Comparison of ENCODE assay signal across 9 cellular contexts in the genomic region with DNA sequence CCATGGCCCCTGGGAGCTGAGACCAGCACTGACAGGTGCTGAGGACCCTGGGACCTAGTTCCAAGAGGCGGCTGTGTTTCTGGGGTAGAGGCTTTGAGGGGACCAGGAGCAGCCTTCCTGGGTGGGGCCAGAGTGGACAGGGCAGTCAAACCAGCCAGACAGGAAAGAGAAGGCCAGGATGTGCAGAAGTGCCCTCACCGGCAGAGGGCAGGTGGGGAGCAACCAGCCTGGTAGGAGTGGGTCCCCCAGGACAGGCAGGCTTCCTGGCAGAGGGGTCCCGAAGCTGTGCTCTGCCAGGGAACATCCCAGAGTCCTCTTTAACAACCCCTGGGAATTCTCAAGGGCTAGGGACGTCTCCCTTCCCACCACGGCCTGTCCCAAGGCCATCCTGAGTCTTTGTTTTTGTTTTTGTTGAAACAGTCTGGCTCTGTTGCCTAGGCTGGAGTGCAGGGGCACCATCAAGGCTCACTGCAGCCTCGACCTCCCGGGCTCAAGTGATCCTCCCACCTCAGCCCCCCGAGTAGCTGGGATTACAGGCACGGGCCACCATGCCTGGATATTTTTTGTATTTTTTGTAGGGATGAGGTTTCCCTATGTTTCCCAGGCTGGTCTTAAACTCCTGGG. TPM values are rescaled to one million over a fixed set of nuclear protein-coding genes. Genes with fewer than 3 reads are reported as not detected.
DNase-seq lines count a peak whose midpoint lies in the region; ATAC-seq, FAIRE-seq and TF ChIP-seq lines count a peak whose summit lies in the region.
"Had no signal": no experiment of that assay in that cellular context is flagged by ENCODE, and none has a peak within 500 bp of the region (broad histone marks: within the 10 kb centered on the region; RNA-seq: fewer than 3 reads in every experiment).

No MANE protein-coding gene starts in this region.

- no peak overlapping the region for H3K27ac Mint-ChIP-seq in activated T-helper 1 cell treated with anti-CD3 and anti-CD28 coated beads, Interleukin-12 subunit alpha, Interleukin-12 subunit beta, Interleukin-2, Interleukin-4 antibody, amounts not matched to agents 30 ng/mL and 10 ng/mL and 1 ng/mL, durations not matched to agents 14 hours and 24 hours and 36 hours
- H3K27ac Mint-ChIP-seq in activated naive CD8-positive, alpha-beta T cell treated with anti-CD3 and anti-CD28 coated beads for 36 hours = no peak overlapping the region
- H3K27ac Mint-ChIP-seq: activated naive CD8-positive, alpha-beta T cell treated with anti-CD3 and anti-CD28 coated beads, Interleukin-2, amount 50 U/mL, for 24 hours had no signal

- CTCF ChIA-PET in PC-3 (lab: Charles Lee) = no interaction called here

- H3K4me2 ChIP-seq in PC-3 (ENCODE audit: low read length) (peak overlapping the region; percentile 71), keratinocyte (ENCODE audit: control insufficient read depth, extremely low read depth, insufficient read depth, low read depth, low read length) (peak overlapping the region; percentile 27)

- BruUV-seq in PC-3 (replicated peaks; lab: Mats Ljungman, UMichigan) = no TSS peak

- POLR2A ChIA-PET in PC-3 (lab: Charles Lee; ENCODE audit: unreplicated experiment) = no interaction called here

- H2AFZ ChIP-seq in PC-3 (ENCODE audit: low read length) (peak overlapping the region; percentile 57), keratinocyte (ENCODE audit: control insufficient read depth, low read length) (no peak overlapping the region)

- H3K9me3 ChIP-seq in PC-3 (ENCODE audit: low read length) = no peaks in the 10 kb centered on the region
- no peaks in the 10 kb centered on the region for H3K9me3 ChIP-seq in keratinocyte (ENCODE audit: control insufficient read depth, low read depth, low read length)

- dilution Hi-C loops in keratinocyte (cut with MboI; ENCODE audit: extremely low pct_ligation_motif_present, low sequenced_read_pairs) = no loop called here

- peaks cover 2% of the 10 kb centered on the region for H3K27me3 Mint-ChIP-seq in activated T-helper 1 cell treated with anti-CD3 and anti-CD28 coated beads, Interleukin-12 subunit alpha, Interleukin-12 subunit beta, Interleukin-2, Interleukin-4 antibody, amounts not matched to agents 30 ng/mL and 10 ng/mL and 1 ng/mL, durations not matched to agents 14 hours and 24 hours and 36 hours (ENCODE audit: insufficient read depth)
- no peaks in the 10 kb centered on the region for H3K27me3 Mint-ChIP-seq in activated naive CD8-positive, alpha-beta T cell treated with anti-CD3 and anti-CD28 coated beads for 36 hours
- H3K27me3 Mint-ChIP-seq: activated naive CD8-positive, alpha-beta T cell treated with anti-CD3 and anti-CD28 coated beads, Interleukin-2, amount 50 U/mL, for 24 hours had no signal

- TF ChIP-seq CTCF in PC-3 (conservative IDR thresholded peaks at IDR 0.05; ENCODE audit: low read depth, low read length) (peak; percentile 56), keratinocyte (optimal IDR thresholded peaks at IDR 0.05 in 1 of 3, IDR thresholded peaks at IDR 0.05 in 1 of 3, conservative IDR thresholded peaks at IDR 0.05 in 1 of 3; ENCODE audit: extremely low read depth in 1 of 3, insufficient read depth in 2 of 3, low read length in 3 of 3) (peak; percentile 57 to 84 (median 82))

- no peaks in the 10 kb centered on the region for H3K27me3 ChIP-seq in PC-3 (ENCODE audit: low read length)
- H3K27me3 ChIP-seq in keratinocyte (ENCODE audit: control insufficient read depth, extremely low read depth, insufficient read depth, low read length) = peaks cover 27% of the 10 kb centered on the region

- intact Hi-C loops in PC-3 (cut with micrococcal nuclease) = no loop called here
- intact Hi-C loops in activated T-helper 1 cell treated with anti-CD3 and anti-CD28 coated beads, Interleukin-12 subunit alpha, Interleukin-12 subunit beta, Interleukin-2, Interleukin-4 antibody, amounts not matched to agents 30 ng/mL and 10 ng/mL and 1 ng/mL, durations not matched to agents 14 hours and 24 hours and 36 hours (cut with micrococcal nuclease) = no loop called here

- DNase-seq in DMS53 (lab: John Stamatoyannopoulos, UW) = peak; percentile 91
- DNase-seq in PC-3 = peak; percentile 69
- DNase-seq in keratinocyte (ENCODE audit: low read depth, low spot score) = no peak
- no peak for DNase-seq in activated T-helper 1 cell treated with anti-CD3 and anti-CD28 coated beads, Interleukin-12 subunit alpha, Interleukin-12 subunit beta, Interleukin-2, Interleukin-4 antibody, amounts not matched to agents 30 ng/mL and 10 ng/mL and 1 ng/mL, durations not matched to agents 14 hours and 24 hours and 36 hours (ENCODE audit: low spot score)
- DNase-seq in activated naive CD8-positive, alpha-beta T cell treated with anti-CD3 and anti-CD28 coated beads for 36 hours = no peak
- DNase-seq: activated naive CD8-positive, alpha-beta T cell treated with anti-CD3 and anti-CD28 coated beads, Interleukin-2, amount 50 U/mL, for 24 hours; T-helper 1 cell had no signal

- no peaks in the 10 kb centered on the region for H3K4me1 Mint-ChIP-seq in activated T-helper 1 cell treated with anti-CD3 and anti-CD28 coated beads, Interleukin-12 subunit alpha, Interleukin-12 subunit beta, Interleukin-2, Interleukin-4 antibody, amounts not matched to agents 30 ng/mL and 10 ng/mL and 1 ng/mL, durations not matched to agents 14 hours and 24 hours and 36 hours (ENCODE audit: low read depth)
- H3K4me1 Mint-ChIP-seq in activated naive CD8-positive, alpha-beta T cell treated with anti-CD3 and anti-CD28 coated beads for 36 hours = no peaks in the 10 kb centered on the region
- H3K4me1 Mint-ChIP-seq: activated naive CD8-positive, alpha-beta T cell treated with anti-CD3 and anti-CD28 coated beads, Interleukin-2, amount 50 U/mL, for 24 hours had no signal

- H3K9ac ChIP-seq in PC-3 (ENCODE audit: low read length) = no peak overlapping the region
- no peak overlapping the region for H3K9ac ChIP-seq in keratinocyte (ENCODE audit: control insufficient read depth, extremely low read depth, insufficient read depth, low read length)

- H3F3A ChIP-seq in PC-3 (ENCODE audit: low read length, unreplicated experiment) = no peaks in the 10 kb centered on the region

- no peaks in the 10 kb centered on the region for H3K79me2 ChIP-seq in PC-3 (ENCODE audit: low read length)
- no peaks in the 10 kb centered on the region for H3K79me2 ChIP-seq in keratinocyte (ENCODE audit: control insufficient read depth, insufficient read depth, low read length)

- H3K36me3 Mint-ChIP-seq in activated T-helper 1 cell treated with anti-CD3 and anti-CD28 coated beads, Interleukin-12 subunit alpha, Interleukin-12 subunit beta, Interleukin-2, Interleukin-4 antibody, amounts not matched to agents 30 ng/mL and 10 ng/mL and 1 ng/mL, durations not matched to agents 14 hours and 24 hours and 36 hours (ENCODE audit: low read depth) = no peaks in the 10 kb centered on the region
- H3K36me3 Mint-ChIP-seq in activated naive CD8-positive, alpha-beta T cell treated with anti-CD3 and anti-CD28 coated beads for 36 hours = no peaks in the 10 kb centered on the region

- no peaks in the 10 kb centered on the region for H3K9me3 Mint-ChIP-seq in activated T-helper 1 cell treated with anti-CD3 and anti-CD28 coated beads, Interleukin-12 subunit alpha, Interleukin-12 subunit beta, Interleukin-2, Interleukin-4 antibody, amounts not matched to agents 30 ng/mL and 10 ng/mL and 1 ng/mL, durations not matched to agents 14 hours and 24 hours and 36 hours
- no peaks in the 10 kb centered on the region for H3K9me3 Mint-ChIP-seq in activated naive CD8-positive, alpha-beta T cell treated with anti-CD3 and anti-CD28 coated beads for 36 hours
- H3K9me3 Mint-ChIP-seq: activated naive CD8-positive, alpha-beta T cell treated with anti-CD3 and anti-CD28 coated beads, Interleukin-2, amount 50 U/mL, for 24 hours had no signal

- no peaks in the 10 kb centered on the region for H3K9me1 ChIP-seq in keratinocyte (ENCODE audit: control insufficient read depth, extremely low read depth, insufficient read depth, low read length)

- H3K4me1 ChIP-seq in PC-3 (ENCODE audit: insufficient read depth, low read length) = peaks cover 10% of the 10 kb centered on the region; the same call in 1 of the 2 replicates
- H3K4me1 ChIP-seq in keratinocyte (ENCODE audit: control insufficient read depth, extremely low read depth, insufficient read depth, low read length) = peaks cover 5% of the 10 kb centered on the region

- no peak overlapping the region for H3K27ac ChIP-seq in PC-3 (ENCODE audit: low read length)
- H3K27ac ChIP-seq in keratinocyte (ENCODE audit: control insufficient read depth, insufficient read depth, low read length) = no peak overlapping the region

- no peak for FAIRE-seq in keratinocyte (lab: Jason Lieb, UNC)

- H3K36me3 ChIP-seq in PC-3 (ENCODE audit: low read depth, low read length) (no peaks in the 10 kb centered on the region), keratinocyte (ENCODE audit: control insufficient read depth in 2 of 2, extremely low read depth in 1 of 2, insufficient read depth in 2 of 2, low read length in 2 of 2) (no peaks in the 10 kb centered on the region)

- peak; percentile 95 for ATAC-seq in PC-3
- no peak for ATAC-seq in HG02852 (IDR thresholded peaks at IDR 0.05; ENCODE audit: unreplicated experiment)
- ATAC-seq: activated naive CD8-positive, alpha-beta T cell treated with anti-CD3 and anti-CD28 coated beads, Interleukin-2, amount 50 U/mL, for 24 hours had no signal

- H3K9me2 ChIP-seq in PC-3 (replicated peaks; ENCODE audit: low read length) = no peaks in the 10 kb centered on the region

- H4K20me1 ChIP-seq in PC-3 (ENCODE audit: low read length) (no peaks in the 10 kb centered on the region), keratinocyte (ENCODE audit: control insufficient read depth, extremely low read depth, insufficient read depth, low read length) (no peaks in the 10 kb centered on the region)

- H3K4me3 ChIP-seq in PC-3 (ENCODE audit: low read length) (no peak overlapping the region), keratinocyte (ENCODE audit: control insufficient read depth in 2 of 3, extremely low read depth in 1 of 3, insufficient read depth in 2 of 3, low read depth in 1 of 3, low read length in 3 of 3) (no peak overlapping the region)

- no peak overlapping the region for H3K4me3 Mint-ChIP-seq in activated T-helper 1 cell treated with anti-CD3 and anti-CD28 coated beads, Interleukin-12 subunit alpha, Interleukin-12 subunit beta, Interleukin-2, Interleukin-4 antibody, amounts not matched to agents 30 ng/mL and 10 ng/mL and 1 ng/mL, durations not matched to agents 14 hours and 24 hours and 36 hours
- no peak overlapping the region for H3K4me3 Mint-ChIP-seq in activated naive CD8-positive, alpha-beta T cell treated with anti-CD3 and anti-CD28 coated beads for 36 hours
- H3K4me3 Mint-ChIP-seq: activated naive CD8-positive, alpha-beta T cell treated with anti-CD3 and anti-CD28 coated beads, Interleukin-2, amount 50 U/mL, for 24 hours had no signal

RNA-seq across cellular contexts. Expression of gene HIPK4, which starts 3.0 kb away (rescaled TPM):
- 0.46 TPM in 1 of 2 replicates, not detected in the other for total RNA-seq in PC-3 (2014; rRNA removed)
- 0.03 to 0.06 TPM in 2 of 3 replicates, not detected in the other for polyA plus RNA-seq in keratinocyte
- polyA plus RNA-seq in keratinocyte (2011; ENCODE audit: low read depth) = not detected
- 0.04 and 0.06 TPM in 2 replicates for polyA plus RNA-seq in keratinocyte (2011; cell fraction: cytosol; rRNA removed)
- not detected in 2 replicates for polyA plus RNA-seq in keratinocyte (2011; cell fraction: nucleus; rRNA removed)
- polyA plus RNA-seq in keratinocyte (2012; ENCODE audit: low replicate concordance) = 0.05 and 0.08 TPM in 2 replicates
- polyA minus RNA-seq in keratinocyte = 0.07 TPM in 1 of 3 replicates, not detected in the others
- not detected for polyA minus RNA-seq in keratinocyte (2011; cell fraction: cytosol; rRNA and poly(A)+ RNA removed)
- not detected in 2 replicates for polyA minus RNA-seq in keratinocyte (2011; cell fraction: nucleus; rRNA and poly(A)+ RNA removed)
- total RNA-seq in activated T-helper 1 cell treated with anti-CD3 and anti-CD28 coated beads, Interleukin-12 subunit alpha, Interleukin-12 subunit beta, Interleukin-2, Interleukin-4 antibody, amounts not matched to agents 30 ng/mL and 10 ng/mL and 1 ng/mL, durations not matched to agents 14 hours and 24 hours and 36 hours = not detected in 2 replicates
- not detected for total RNA-seq in activated naive CD8-positive, alpha-beta T cell treated with anti-CD3 and anti-CD28 coated beads for 36 hours
- total RNA-seq: LHCN-M2 had no signal

RNA-seq across cellular contexts. Expression of gene PRX, which starts 20.2 kb away (rescaled TPM):
- 2.2 and 2.7 TPM in 2 replicates for total RNA-seq in PC-3 (2014; rRNA removed)
- 0.22 to 0.49 TPM (median 0.42 TPM) in 3 replicates for polyA plus RNA-seq in keratinocyte
- 0.56 TPM for polyA plus RNA-seq in keratinocyte (2011; ENCODE audit: low read depth)
- polyA plus RNA-seq in keratinocyte (2011; cell fraction: cytosol; rRNA removed) = 0.21 and 0.45 TPM in 2 replicates
- polyA plus RNA-seq in keratinocyte (2011; cell fraction: nucleus; rRNA removed) = 0.82 and 1.0 TPM in 2 replicates
- polyA plus RNA-seq in keratinocyte (2012; ENCODE audit: low replicate concordance) = 0.45 and 0.90 TPM in 2 replicates
- 0.13 to 0.33 TPM (median 0.32 TPM) in 3 replicates for polyA minus RNA-seq in keratinocyte
- 0.58 TPM for polyA minus RNA-seq in keratinocyte (2011; cell fraction: cytosol; rRNA and poly(A)+ RNA removed)
- 0.32 and 0.47 TPM in 2 replicates for polyA minus RNA-seq in keratinocyte (2011; cell fraction: nucleus; rRNA and poly(A)+ RNA removed)
- 0.99 and 1.7 TPM in 2 replicates for total RNA-seq in activated T-helper 1 cell treated with anti-CD3 and anti-CD28 coated beads, Interleukin-12 subunit alpha, Interleukin-12 subunit beta, Interleukin-2, Interleukin-4 antibody, amounts not matched to agents 30 ng/mL and 10 ng/mL and 1 ng/mL, durations not matched to agents 14 hours and 24 hours and 36 hours
- total RNA-seq in activated naive CD8-positive, alpha-beta T cell treated with anti-CD3 and anti-CD28 coated beads for 36 hours = under 1 TPM; 0.64 to 0.84 TPM

RNA-seq across cellular contexts. Expression of gene SERTAD1, which starts 32.8 kb away (rescaled TPM):
- total RNA-seq in PC-3 (2014; rRNA removed) = 16.1 and 16.8 TPM in 2 replicates
- 9.5 to 15.4 TPM (median 10.5 TPM) in 3 replicates for polyA plus RNA-seq in keratinocyte
- 17.5 TPM for polyA plus RNA-seq in keratinocyte (2011; ENCODE audit: low read depth)
- polyA plus RNA-seq in keratinocyte (2011; cell fraction: cytosol; rRNA removed) = 7.1 and 13.0 TPM in 2 replicates
- 8.1 and 10.9 TPM in 2 replicates for polyA plus RNA-seq in keratinocyte (2011; cell fraction: nucleus; rRNA removed)
- polyA plus RNA-seq in keratinocyte (2012; ENCODE audit: low replicate concordance) = 10.6 and 28.6 TPM in 2 replicates
- 3.8 to 6.1 TPM (median 4.4 TPM) in 3 replicates for polyA minus RNA-seq in keratinocyte
- polyA minus RNA-seq in keratinocyte (2011; cell fraction: cytosol; rRNA and poly(A)+ RNA removed) = 10.0 TPM
- polyA minus RNA-seq in keratinocyte (2011; cell fraction: nucleus; rRNA and poly(A)+ RNA removed) = 3.5 and 4.0 TPM in 2 replicates
- total RNA-seq in activated T-helper 1 cell treated with anti-CD3 and anti-CD28 coated beads, Interleukin-12 subunit alpha, Interleukin-12 subunit beta, Interleukin-2, Interleukin-4 antibody, amounts not matched to agents 30 ng/mL and 10 ng/mL and 1 ng/mL, durations not matched to agents 14 hours and 24 hours and 36 hours = 18.3 and 19.4 TPM in 2 replicates
- total RNA-seq in activated naive CD8-positive, alpha-beta T cell treated with anti-CD3 and anti-CD28 coated beads for 36 hours = 1 to 10 TPM; 10.0 TPM

RNA-seq across cellular contexts. Expression of gene PLD3, which starts 44.5 kb away (rescaled TPM):
- total RNA-seq in PC-3 (2014; rRNA removed) = 95.4 and 96.1 TPM in 2 replicates
- 102 to 179 TPM (median 137 TPM) in 3 replicates for polyA plus RNA-seq in keratinocyte
- polyA plus RNA-seq in keratinocyte (2011; ENCODE audit: low read depth) = 47.0 TPM
- 87.3 and 199 TPM in 2 replicates for polyA plus RNA-seq in keratinocyte (2011; cell fraction: cytosol; rRNA removed)
- 164 and 247 TPM in 2 replicates for polyA plus RNA-seq in keratinocyte (2011; cell fraction: nucleus; rRNA removed)
- polyA plus RNA-seq in keratinocyte (2012; ENCODE audit: low replicate concordance) = 167 and 189 TPM in 2 replicates
- 87.8 to 220 TPM (median 127 TPM) in 3 replicates for polyA minus RNA-seq in keratinocyte
- polyA minus RNA-seq in keratinocyte (2011; cell fraction: cytosol; rRNA and poly(A)+ RNA removed) = 371 TPM
- polyA minus RNA-seq in keratinocyte (2011; cell fraction: nucleus; rRNA and poly(A)+ RNA removed) = 163 and 220 TPM in 2 replicates
- total RNA-seq in activated T-helper 1 cell treated with anti-CD3 and anti-CD28 coated beads, Interleukin-12 subunit alpha, Interleukin-12 subunit beta, Interleukin-2, Interleukin-4 antibody, amounts not matched to agents 30 ng/mL and 10 ng/mL and 1 ng/mL, durations not matched to agents 14 hours and 24 hours and 36 hours = 45.0 and 45.3 TPM in 2 replicates
- 10 to 100 TPM; 41.8 to 44.2 TPM for total RNA-seq in activated naive CD8-positive, alpha-beta T cell treated with anti-CD3 and anti-CD28 coated beads for 36 hours

RNA-seq across cellular contexts. Expression of gene C19orf47, which starts 44.8 kb away (rescaled TPM):
- total RNA-seq in PC-3 (2014; rRNA removed) = 13.9 and 18.2 TPM in 2 replicates
- polyA plus RNA-seq in keratinocyte = 13.3 to 16.0 TPM (median 15.4 TPM) in 3 replicates
- polyA plus RNA-seq in keratinocyte (2011; ENCODE audit: low read depth) = 6.7 TPM
- 10.2 and 16.9 TPM in 2 replicates for polyA plus RNA-seq in keratinocyte (2011; cell fraction: cytosol; rRNA removed)
- polyA plus RNA-seq in keratinocyte (2011; cell fraction: nucleus; rRNA removed) = 12.7 and 17.7 TPM in 2 replicates
- 4.5 and 13.5 TPM in 2 replicates for polyA plus RNA-seq in keratinocyte (2012; ENCODE audit: low replicate concordance)
- polyA minus RNA-seq in keratinocyte = 29.7 to 50.2 TPM (median 32.6 TPM) in 3 replicates
- 21.5 TPM for polyA minus RNA-seq in keratinocyte (2011; cell fraction: cytosol; rRNA and poly(A)+ RNA removed)
- polyA minus RNA-seq in keratinocyte (2011; cell fraction: nucleus; rRNA and poly(A)+ RNA removed) = 9.4 and 13.0 TPM in 2 replicates
- total RNA-seq in activated T-helper 1 cell treated with anti-CD3 and anti-CD28 coated beads, Interleukin-12 subunit alpha, Interleukin-12 subunit beta, Interleukin-2, Interleukin-4 antibody, amounts not matched to agents 30 ng/mL and 10 ng/mL and 1 ng/mL, durations not matched to agents 14 hours and 24 hours and 36 hours = 26.4 and 28.1 TPM in 2 replicates
- total RNA-seq in activated naive CD8-positive, alpha-beta T cell treated with anti-CD3 and anti-CD28 coated beads for 36 hours = 10 to 100 TPM; 26.1 to 28.1 TPM

Comparison
In these comparisons a context has a peak if more than half of its experiments do, and no peak if none do; other contexts are left out.
1. DNase-seq: peak in DMS53 (single experiment) and PC-3 (single experiment); none in keratinocyte (single experiment), activated T-helper 1 cell treated with anti-CD3 and anti-CD28 coated beads, Interleukin-12 subunit alpha, Interleukin-12 subunit beta, Interleukin-2, Interleukin-4 antibody, amounts not matched to agents 30 ng/mL and 10 ng/mL and 1 ng/mL, durations not matched to agents 14 hours and 24 hours and 36 hours (single experiment) and activated naive CD8-positive, alpha-beta T cell treated with anti-CD3 and anti-CD28 coated beads for 36 hours (single experiment).